24 cellular contexts compared by ENCODE assay signal in the genomic region with DNA sequence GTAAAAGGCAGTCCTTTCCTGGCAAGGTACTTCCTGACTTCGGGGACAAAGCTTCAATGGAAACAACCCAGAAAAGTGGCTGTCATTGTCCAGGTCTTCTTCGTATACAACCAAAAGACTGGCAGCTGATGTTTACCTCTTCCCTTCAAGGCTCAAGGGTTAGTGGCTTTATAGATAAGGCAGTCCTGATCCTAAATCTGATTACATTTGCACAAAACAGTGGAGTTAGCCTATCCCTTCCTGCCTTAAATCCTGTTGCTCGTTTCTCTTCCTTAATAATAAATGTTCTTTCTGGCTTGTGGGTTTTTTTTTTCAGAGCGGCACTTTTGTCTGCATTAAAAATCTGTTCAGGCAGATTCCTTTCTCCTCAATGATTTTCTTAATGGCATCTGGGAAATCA.
DNase-seq lines count a peak whose midpoint lies in the region; ATAC-seq, FAIRE-seq and TF ChIP-seq lines count a peak whose summit lies in the region.
"Had no signal": no experiment of that assay in that cellular context is flagged by ENCODE, and none has a peak within 500 bp of the region (broad histone marks: within the 10 kb centered on the region; RNA-seq: fewer than 3 reads in every experiment).

No MANE protein-coding gene starts in this region.

- H3K36me3 ChIP-seq in mammary epithelial cell (ENCODE audit: insufficient read depth, low read length) = no peaks in the 10 kb centered on the region
- H3K36me3 ChIP-seq in endothelial cell of umbilical vein (ENCODE audit: control insufficient read depth in 2 of 2, extremely low read depth in 1 of 2, insufficient read depth in 2 of 2, low read length in 2 of 2) = no peaks in the 10 kb centered on the region
- H3K36me3 ChIP-seq in prostate gland = no peaks in the 10 kb centered on the region
- H3K36me3 ChIP-seq: BLaER1 had no signal

- in situ Hi-C loops in mammary epithelial cell (cut with MboI; ENCODE audit: low sequenced_read_pairs in 2 of 2) = no loop called here

- BruUV-seq in mammary epithelial cell (replicated peaks; lab: Mats Ljungman, UMichigan) (no TSS peak), MCF 10A (replicated peaks; lab: Mats Ljungman, UMichigan) (no TSS peak), endothelial cell of umbilical vein (replicated peaks; lab: Mats Ljungman, UMichigan) (no TSS peak)

- DNase-seq in mammary epithelial cell = no peak
- no peak for DNase-seq in MCF 10A (ENCODE audit: unreplicated experiment)
- peak; percentile 71 for DNase-seq in NCI-H82 treated with DMSO at 0.1 percent for 48 hours (lab: John Stamatoyannopoulos, UW; ENCODE audit: unreplicated experiment)
- DNase-seq in endothelial cell of umbilical vein (ENCODE audit: low read depth, low spot score) = peak; percentile 20
- no peak for DNase-seq in prostate gland (ENCODE audit: low spot score)
- DNase-seq: Caco-2; CD4-positive, CD25-positive, alpha-beta regulatory T cell; CD8-positive, alpha-beta T cell; DMS 273 treated with DMSO at 0.1 percent for 48 hours; DMS79; EL; GDM1; H9 had no signal

- peak overlapping the region; percentile 33 for H2AFZ ChIP-seq in mammary epithelial cell (ENCODE audit: low read depth, low read length)
- peak overlapping the region; percentile 32 for H2AFZ ChIP-seq in endothelial cell of umbilical vein (ENCODE audit: low read depth, low read length)
- H2AFZ ChIP-seq: GM23338 had no signal

- H3K79me2 ChIP-seq in mammary epithelial cell (ENCODE audit: insufficient read depth, low read length) = no peaks in the 10 kb centered on the region
- no peaks in the 10 kb centered on the region for H3K79me2 ChIP-seq in endothelial cell of umbilical vein (ENCODE audit: control insufficient read depth, insufficient read depth, low read length)

- H3K27ac ChIP-seq in mammary epithelial cell (ENCODE audit: insufficient read depth, low read depth, low read length) (no peak overlapping the region), endothelial cell of umbilical vein (ENCODE audit: insufficient read depth, low read depth, low read length) (no peak overlapping the region), prostate gland (no peak overlapping the region)
- H3K27ac ChIP-seq: 22Rv1, BLaER1, C4-2B had no signal

- CTCF ChIA-PET in mammary epithelial cell (lab: Charles Lee; ENCODE audit: low non-redundant PET) = no interaction called here
- CTCF ChIA-PET in MCF 10A (lab: Yijun Ruan, JAX) = no interaction called here
- CTCF ChIA-PET in endothelial cell of umbilical vein (lab: Charles Lee) = interaction anchor here (0.6 to 1.0 kb wide), 2 partner anchors 216 to 373 kb away, joined by 3 to 4 read pairs; no protein-coding TSS in a partner anchor

- no peak overlapping the region for H3K4me3 ChIP-seq in mammary epithelial cell (replicated peaks in 1 of 3; ENCODE audit: insufficient read depth in 1 of 3, low read depth in 2 of 3, low read length in 3 of 3)
- H3K4me3 ChIP-seq in endothelial cell of umbilical vein (replicated peaks in 1 of 3; ENCODE audit: insufficient read depth in 1 of 3, low read depth in 1 of 3, low read length in 3 of 3) = no peak overlapping the region
- no peak overlapping the region for H3K4me3 ChIP-seq in prostate gland
- H3K4me3 ChIP-seq: BLaER1, GM12878, GM23338 had no signal

- H3K9me1 ChIP-seq in endothelial cell of umbilical vein (replicated peaks; ENCODE audit: control insufficient read depth, extremely low read depth, insufficient read depth, low read length) = no peaks in the 10 kb centered on the region

- POLR2A ChIA-PET in MCF 10A (lab: Yijun Ruan, JAX) = interaction anchor here (0.9 to 1.1 kb wide), 2 partner anchors 19 to 78 kb away, joined by 3 to 4 read pairs; no protein-coding TSS in a partner anchor
- POLR2A ChIA-PET in endothelial cell of umbilical vein (lab: Charles Lee) = no interaction called here

- WGBS in mammary epithelial cell (ENCODE audit: low coverage, missing lambda C conversion rate) = 39% methylated on average over 4 of the region's 4 CpGs
- WGBS in prostate gland = 18% methylated on average over 4 of the region's 4 CpGs

- no peaks in the 10 kb centered on the region for H3K9me3 ChIP-seq in mammary epithelial cell (replicated peaks; ENCODE audit: insufficient read depth, low read length)
- H3K9me3 ChIP-seq in endothelial cell of umbilical vein (replicated peaks; ENCODE audit: control insufficient read depth, insufficient read depth, low read length) = no peaks in the 10 kb centered on the region
- H3K9me3 ChIP-seq in prostate gland = no peaks in the 10 kb centered on the region
- H3K9me3 ChIP-seq: Caco-2 had no signal

- no peak overlapping the region for H3K4me3 Mint-ChIP-seq in MCF 10A (ENCODE audit: unreplicated experiment)
- H3K4me3 Mint-ChIP-seq: B cell; CD4-positive, CD25-positive, alpha-beta regulatory T cell; CD8-positive, alpha-beta T cell; GM23338; H9 had no signal

- no peaks in the 10 kb centered on the region for H3K27me3 Mint-ChIP-seq in MCF 10A (ENCODE audit: insufficient read depth, unreplicated experiment)
- H3K27me3 Mint-ChIP-seq: B cell; CD4-positive, CD25-positive, alpha-beta regulatory T cell had no signal

- dilution Hi-C loops in mammary epithelial cell (cut with HindIII; ENCODE audit: low sequenced_read_pairs) = no loop called here
- dilution Hi-C loops in endothelial cell of umbilical vein (cut with MboI; ENCODE audit: extremely low pct_ligation_motif_present, low sequenced_read_pairs) = no loop called here

- H3K9ac ChIP-seq in mammary epithelial cell (ENCODE audit: insufficient read depth, low read length) = no peak overlapping the region
- H3K9ac ChIP-seq in endothelial cell of umbilical vein (replicated peaks; ENCODE audit: extremely low read depth, insufficient read depth, low read length) = no peak overlapping the region
- H3K9ac ChIP-seq: BLaER1 had no signal

- TF ChIP-seq POLR2A in endothelial cell of umbilical vein (IDR thresholded peaks at IDR 0.05; ENCODE audit: low read depth, low read length) (no peak), prostate gland (IDR thresholded peaks at IDR 0.05) (no peak)

- H3K36me3 Mint-ChIP-seq in MCF 10A (ENCODE audit: insufficient read depth, unreplicated experiment) = no peaks in the 10 kb centered on the region
- H3K36me3 Mint-ChIP-seq: CD4-positive, CD25-positive, alpha-beta regulatory T cell; CD8-positive, alpha-beta T cell had no signal

- no peak for FAIRE-seq in endothelial cell of umbilical vein (lab: Jason Lieb, UNC)
- FAIRE-seq: A204.1, GM12878, GM19239 had no signal

- no peak for ATAC-seq in HG02763 (IDR thresholded peaks at IDR 0.05; ENCODE audit: unreplicated experiment)
- ATAC-seq in HG02571 (IDR thresholded peaks at IDR 0.05; ENCODE audit: unreplicated experiment) = no peak
- ATAC-seq: CD8-positive, alpha-beta T cell; GM12878; GM23338; HCT116 had no signal

- H4K20me1 ChIP-seq in mammary epithelial cell (ENCODE audit: insufficient read depth, low read length) (no peaks in the 10 kb centered on the region), endothelial cell of umbilical vein (replicated peaks; ENCODE audit: control insufficient read depth, extremely low read depth, insufficient read depth, low read length) (no peaks in the 10 kb centered on the region)
- H4K20me1 ChIP-seq: BLaER1 had no signal

- peaks cover 7% of the 10 kb centered on the region for H3K9me3 Mint-ChIP-seq in MCF 10A (ENCODE audit: unreplicated experiment)
- H3K9me3 Mint-ChIP-seq: GM23338 had no signal

- peaks cover 6% of the 10 kb centered on the region for H3K4me1 Mint-ChIP-seq in MCF 10A (ENCODE audit: insufficient read depth, unreplicated experiment)
- H3K4me1 Mint-ChIP-seq: B cell had no signal

- H3K27ac Mint-ChIP-seq in MCF 10A (ENCODE audit: low read depth, unreplicated experiment) = no peak overlapping the region
- H3K27ac Mint-ChIP-seq: B cell; CD4-positive, CD25-positive, alpha-beta regulatory T cell; CD8-positive, alpha-beta T cell; GM23338; H9 had no signal

- H3K4me1 ChIP-seq in mammary epithelial cell (ENCODE audit: insufficient read depth, low read length) (peaks cover 10% of the 10 kb centered on the region), endothelial cell of umbilical vein (ENCODE audit: control insufficient read depth, extremely low read depth, insufficient read depth, low read length) (no peaks in the 10 kb centered on the region), prostate gland (replicated peaks) (no peaks in the 10 kb centered on the region)
- H3K4me1 ChIP-seq: BLaER1, Caco-2 had no signal

- H3K4me2 ChIP-seq in mammary epithelial cell (ENCODE audit: insufficient read depth, low read depth, low read length) = no peak overlapping the region
- H3K4me2 ChIP-seq in endothelial cell of umbilical vein (ENCODE audit: insufficient read depth, low read length) = no peak overlapping the region
- H3K4me2 ChIP-seq: BLaER1, GM23338 had no signal

- TF ChIP-seq CTCF in mammary epithelial cell (conservative IDR thresholded peaks at IDR 0.05 in 1 of 2, IDR thresholded peaks at IDR 0.05 in 1 of 2; ENCODE audit: extremely low read depth in 1 of 2, insufficient read depth in 1 of 2, low read depth in 1 of 2, low read length in 2 of 2) = no peak
- no peak for TF ChIP-seq CTCF in MCF 10A (IDR thresholded peaks at IDR 0.05; ENCODE audit: unreplicated experiment)
- TF ChIP-seq CTCF in endothelial cell of umbilical vein (IDR thresholded peaks at IDR 0.05; ENCODE audit: extremely low read depth in 1 of 2, insufficient read depth in 1 of 2, low read depth in 1 of 2, low read length in 2 of 2) = no peak
- TF ChIP-seq CTCF in prostate gland (IDR thresholded peaks at IDR 0.05) = no peak

- H3K27me3 ChIP-seq in mammary epithelial cell (ENCODE audit: insufficient read depth, low read length) (no peaks in the 10 kb centered on the region), endothelial cell of umbilical vein (ENCODE audit: control insufficient read depth in 2 of 2, insufficient read depth in 2 of 2, low read length in 2 of 2) (no peaks in the 10 kb centered on the region), prostate gland (replicated peaks; ENCODE audit: insufficient read depth) (no peaks in the 10 kb centered on the region)
- H3K27me3 ChIP-seq: BLaER1 had no signal

- intact Hi-C loops in mammary epithelial cell (cut with micrococcal nuclease) (no loop called here), MCF 10A (cut with micrococcal nuclease) (no loop called here), endothelial cell of umbilical vein (cut with micrococcal nuclease) (no loop called here), prostate gland (cut with DNase I) (no loop called here)

TF ChIP-seq in endothelial cell of umbilical vein, 7 proteins besides CTCF, POLR2A, EP300 and RAD21 (continues in another document):
- TF ChIP-seq POLR2AphosphoS5 (IDR thresholded peaks at IDR 0.05; ENCODE audit: insufficient read depth, low read depth, low read length) = no peak
- TF ChIP-seq, protein P1, sequence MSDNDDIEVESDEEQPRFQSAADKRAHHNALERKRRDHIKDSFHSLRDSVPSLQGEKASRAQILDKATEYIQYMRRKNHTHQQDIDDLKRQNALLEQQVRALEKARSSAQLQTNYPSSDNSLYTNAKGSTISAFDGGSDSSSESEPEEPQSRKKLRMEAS (IDR thresholded peaks at IDR 0.05; ENCODE audit: insufficient read depth, insufficient read length) = no peak
- TF ChIP-seq EZH2 (IDR thresholded peaks at IDR 0.05; ENCODE audit: borderline replicate concordance, low read depth, low read length, severe bottlenecking) = no peak
- TF ChIP-seq JUN (IDR thresholded peaks at IDR 0.05; ENCODE audit: borderline replicate concordance, insufficient read depth, insufficient read length, low read depth) = no peak
- TF ChIP-seq MYC (IDR thresholded peaks at IDR 0.05; ENCODE audit: low read depth, low read length) = no peak

Comparison
In these comparisons a context has a peak if more than half of its experiments do, and no peak if none do; other contexts are left out.
1. DNase-seq: peak in NCI-H82 treated with DMSO at 0.1 percent for 48 hours (single experiment) and endothelial cell of umbilical vein (single experiment); none in mammary epithelial cell (single experiment), MCF 10A (single experiment) and prostate gland (single experiment).